18 cellular contexts compared by ENCODE assay signal in genomic region chr4:82380344-82380743, GRCh38. TPM values are rescaled to one million over a fixed set of nuclear protein-coding genes. Genes with fewer than 3 reads are reported as not detected.
DNase-seq lines count a peak whose midpoint lies in the region; ATAC-seq and TF ChIP-seq lines count a peak whose summit lies in the region.
"Had no signal": no experiment of that assay in that cellular context is flagged by ENCODE, and none has a peak within 500 bp of the region (broad histone marks: within the 10 kb centered on the region; RNA-seq: fewer than 3 reads in every experiment).

No MANE protein-coding gene starts in this region.

- in situ Hi-C loops in SK-MEL-5 (cut with HindIII; ENCODE audit: low pct_unique_long_range_greater_than_20kb, low sequenced_read_pairs), result no loop called here

- H3K4me1 ChIP-seq in foreskin keratinocyte, result peaks cover 7% of the 10 kb centered on the region

- H3K27ac ChIP-seq in C4-2B, result peak overlapping the region; percentile 37
- H3K27ac ChIP-seq in foreskin keratinocyte, result no peak overlapping the region
- H3K27ac ChIP-seq: left lung had no signal

- DNase-seq in SK-MEL-5 (ENCODE audit: low read depth, low spot score) (peak; percentile 76), foreskin keratinocyte (peak; percentile 77 to 86), midbrain (lab: John Stamatoyannopoulos, UW) (peak; percentile 21), NCI-H2227 treated with DMSO at 0.1 percent for 48 hours (lab: John Stamatoyannopoulos, UW) (no peak), NCI-H2081 treated with DMSO at 0.1 percent for 48 hours (lab: John Stamatoyannopoulos, UW) (no peak)
- DNase-seq: activated CD4-positive, alpha-beta memory T cell treated with anti-CD3 and anti-CD28 coated beads, Interleukin-2, amount 10 ng/mL, durations not matched to agents 7 days and 5 days; cortex of kidney; DMS 273 treated with DMSO at 0.1 percent for 48 hours; left lung; naive thymus-derived CD4-positive, alpha-beta T cell; retina; SHP77; stimulated activated CD4-positive, alpha-beta T cell treated with anti-CD3 and anti-CD28 coated beads, Interleukin-2, amount 100 ng/mL, for 24 hours; T-helper 9 cell had no signal

- H3K27me3 ChIP-seq in foreskin keratinocyte, result no peaks in the 10 kb centered on the region
- H3K27me3 ChIP-seq: left lung had no signal

- 0 out of 2 replicates have a peak, but pooled peaks have one; percentile 16 for TF ChIP-seq CTCF in C4-2B (conservative IDR thresholded peaks at IDR 0.05)
- TF ChIP-seq CTCF in foreskin keratinocyte (conservative IDR thresholded peaks at IDR 0.05), result peak; percentile 65

- ATAC-seq in foreskin keratinocyte (peak; percentile 100), GM18867 (IDR thresholded peaks at IDR 0.05; ENCODE audit: unreplicated experiment) (no peak), GM21576 (IDR thresholded peaks at IDR 0.05; ENCODE audit: unreplicated experiment) (no peak)
- ATAC-seq: activated T-helper 17 cell treated with anti-CD3 and anti-CD28 coated beads, Interleukin-2, amount 50 U/mL, for 72 hours; left lung; naive thymus-derived CD4-positive, alpha-beta T cell had no signal

RNA-seq across cellular contexts. Expression of gene HNRNPD, which starts 6.6 kb away (rescaled TPM):
- total RNA-seq in SK-MEL-5 (2014; rRNA removed; shearing (Covaris generic)), result 27.7 and 32.4 TPM in 2 replicates
- 217 and 242 TPM in 2 replicates for polyA plus RNA-seq in SK-MEL-5 (2015; cell fraction: cytosol; rRNA removed)
- polyA plus RNA-seq in SK-MEL-5 (2015; cell fraction: nucleus; rRNA removed), result 328 and 443 TPM in 2 replicates
- 181 and 221 TPM in 2 replicates for total RNA-seq in foreskin keratinocyte
- 289 and 377 TPM in 2 replicates for polyA plus RNA-seq in foreskin keratinocyte

RNA-seq across cellular contexts. Expression of gene HNRNPDL, which starts 49.9 kb away (rescaled TPM):
- total RNA-seq in SK-MEL-5 (2014; rRNA removed; shearing (Covaris generic)), result 169 and 179 TPM in 2 replicates
- 227 and 249 TPM in 2 replicates for polyA plus RNA-seq in SK-MEL-5 (2015; cell fraction: cytosol; rRNA removed)
- 926 and 1,158 TPM in 2 replicates for polyA plus RNA-seq in SK-MEL-5 (2015; cell fraction: nucleus; rRNA removed)
- 259 and 311 TPM in 2 replicates for total RNA-seq in foreskin keratinocyte
- polyA plus RNA-seq in foreskin keratinocyte, result 239 and 308 TPM in 2 replicates

RNA-seq across cellular contexts. Expression of gene ENOPH1, which starts 50.0 kb away (rescaled TPM):
- total RNA-seq in SK-MEL-5 (2014; rRNA removed; shearing (Covaris generic)), result 53.4 and 54.9 TPM in 2 replicates
- 40.0 and 52.2 TPM in 2 replicates for polyA plus RNA-seq in SK-MEL-5 (2015; cell fraction: cytosol; rRNA removed)
- polyA plus RNA-seq in SK-MEL-5 (2015; cell fraction: nucleus; rRNA removed), result 10.9 and 15.7 TPM in 2 replicates
- 53.8 and 60.8 TPM in 2 replicates for total RNA-seq in foreskin keratinocyte
- 37.0 and 45.1 TPM in 2 replicates for polyA plus RNA-seq in foreskin keratinocyte

Comparison
In these comparisons a context has a peak if more than half of its experiments do, and no peak if none do; other contexts are left out.
1. DNase-seq: peak in SK-MEL-5 (single experiment), foreskin keratinocyte (2 of 2) and midbrain (single experiment); none in NCI-H2227 treated with DMSO at 0.1 percent for 48 hours (single experiment) and NCI-H2081 treated with DMSO at 0.1 percent for 48 hours (single experiment).